Comparison of ENCODE assay signal across 13 cellular contexts in the genomic region with DNA sequence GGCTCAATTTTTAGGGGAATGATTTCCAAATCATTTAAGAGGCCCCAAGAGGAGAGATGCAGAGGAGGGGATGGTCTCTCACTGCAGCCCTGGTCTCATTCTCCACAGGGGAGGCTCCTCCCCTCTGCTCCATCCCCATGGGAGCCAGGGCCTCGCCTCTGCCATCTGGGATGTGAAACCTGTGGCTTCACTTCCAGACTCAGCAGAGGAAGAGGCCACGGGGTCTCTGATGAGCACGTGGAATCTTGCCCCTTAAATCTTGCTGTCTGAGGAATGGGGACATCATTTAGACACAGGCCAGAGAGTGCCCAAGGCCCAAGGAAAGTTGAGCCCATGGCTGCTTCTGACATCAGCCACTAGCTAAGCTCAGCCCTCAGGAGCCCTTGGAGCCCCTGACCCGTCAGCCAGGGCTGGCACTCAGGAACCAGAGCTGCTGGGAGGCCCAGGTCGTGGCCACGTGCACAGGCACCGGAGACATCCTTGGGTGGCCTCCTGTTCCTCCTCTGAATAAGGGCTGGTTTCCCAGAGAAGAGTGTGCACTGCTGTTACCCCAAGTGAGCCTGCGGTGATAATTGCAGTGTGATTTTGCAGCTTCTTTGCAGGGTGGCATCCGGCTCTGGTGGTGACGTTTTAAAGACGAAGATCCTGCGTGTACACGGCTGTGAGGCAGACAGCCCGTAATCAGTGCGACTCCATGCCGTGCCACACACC. TPM values are rescaled to one million over a fixed set of nuclear protein-coding genes. Genes with fewer than 3 reads are reported as not detected.
DNase-seq lines count a peak whose midpoint lies in the region; ATAC-seq and TF ChIP-seq lines count a peak whose summit lies in the region.
"Had no signal": no experiment of that assay in that cellular context is flagged by ENCODE, and none has a peak within 500 bp of the region (broad histone marks: within the 10 kb centered on the region; RNA-seq: fewer than 3 reads in every experiment).

No MANE protein-coding gene starts in this region.

- TF ChIP-seq CTCF in BE2C (IDR thresholded peaks at IDR 0.05; ENCODE audit: low read depth, low read length) (no peak), neural progenitor cell (IDR thresholded peaks at IDR 0.05) (no peak)
- no peak for TF ChIP-seq CTCF in CD4-positive, alpha-beta T cell (IDR thresholded peaks at IDR 0.05)

- peaks cover 6% of the 10 kb centered on the region for H3K4me1 ChIP-seq in BE2C
- H3K4me1 ChIP-seq in neural progenitor cell = no peaks in the 10 kb centered on the region

- H3K4me2 ChIP-seq in neural progenitor cell = no peak overlapping the region

- H3K36me3 Mint-ChIP-seq in CD4-positive, alpha-beta T cell (ENCODE audit: low read depth) = no peaks in the 10 kb centered on the region
- H3K36me3 Mint-ChIP-seq in activated CD4-positive, alpha-beta memory T cell treated with anti-CD3 and anti-CD28 coated beads for 36 hours = no peaks in the 10 kb centered on the region
- no peaks in the 10 kb centered on the region for H3K36me3 Mint-ChIP-seq in neural progenitor cell
- H3K36me3 Mint-ChIP-seq: CD4-positive, CD25-positive, alpha-beta regulatory T cell had no signal

- H3F3A ChIP-seq in neural progenitor cell (ENCODE audit: low read depth) = no peaks in the 10 kb centered on the region

- H3K4me3 ChIP-seq in BE2C (ENCODE audit: low read depth, low read length) = no peak overlapping the region
- H3K4me3 ChIP-seq in neural progenitor cell = no peak overlapping the region
- H3K4me3 ChIP-seq: gastroesophageal sphincter had no signal

- DNase-seq in BE2C (peak; percentile 57), neural progenitor cell (ENCODE audit: low spot score) (no peak), activated gamma-delta T cell treated with Interleukin-2 at 50 U/mL for 16 hours (no peak), DMS79 (lab: John Stamatoyannopoulos, UW) (no peak)
- peak in 2 of 10 experiments; percentile 12 to 48 for DNase-seq in CD4-positive, alpha-beta T cell
- DNase-seq in activated CD4-positive, alpha-beta memory T cell treated with anti-CD3 and anti-CD28 coated beads for 36 hours = peak; percentile 16
- DNase-seq: CD4-positive, CD25-positive, alpha-beta regulatory T cell; midbrain had no signal

- H3K9ac ChIP-seq in neural progenitor cell = no peak overlapping the region

- peak overlapping the region; percentile 63 for H3K27ac Mint-ChIP-seq in CD4-positive, alpha-beta T cell
- no peak overlapping the region for H3K27ac Mint-ChIP-seq in activated CD4-positive, alpha-beta memory T cell treated with anti-CD3 and anti-CD28 coated beads for 36 hours
- H3K27ac Mint-ChIP-seq in neural progenitor cell = peak overlapping the region; percentile 39
- H3K27ac Mint-ChIP-seq: stimulated activated naive CD8-positive, alpha-beta T cell treated with anti-CD3 and anti-CD28 coated beads, Interleukin-15, Interleukin-2, amounts not matched to agents 100 ng/mL and 50 ng/mL, for 24 hours had no signal

- H3K9me3 ChIP-seq in BE2C (no peaks in the 10 kb centered on the region), neural progenitor cell (ENCODE audit: low read depth) (no peaks in the 10 kb centered on the region)
- no peaks in the 10 kb centered on the region for H3K9me3 ChIP-seq in CD4-positive, alpha-beta T cell (ENCODE audit: control insufficient read depth, low read length)
- H3K9me3 ChIP-seq: gastroesophageal sphincter had no signal

- CTCF ChIA-PET in CD4-positive, alpha-beta T cell (lab: Charles Lee) = no interaction called here
- CTCF ChIA-PET in activated CD4-positive, alpha-beta memory T cell treated with anti-CD3 and anti-CD28 coated beads for 36 hours (lab: Charles Lee) = no interaction called here

- no peaks in the 10 kb centered on the region for H3K36me3 ChIP-seq in BE2C
- H3K36me3 ChIP-seq in neural progenitor cell = no peaks in the 10 kb centered on the region
- H3K36me3 ChIP-seq: gastroesophageal sphincter had no signal

- H3K27me3 Mint-ChIP-seq in CD4-positive, alpha-beta T cell = no peaks in the 10 kb centered on the region
- H3K27me3 Mint-ChIP-seq in activated CD4-positive, alpha-beta memory T cell treated with anti-CD3 and anti-CD28 coated beads for 36 hours = no peaks in the 10 kb centered on the region
- H3K27me3 Mint-ChIP-seq in neural progenitor cell (ENCODE audit: insufficient read depth, low read depth) = peaks cover 5% of the 10 kb centered on the region
- H3K27me3 Mint-ChIP-seq: stimulated activated naive CD8-positive, alpha-beta T cell treated with anti-CD3 and anti-CD28 coated beads, Interleukin-15, Interleukin-2, amounts not matched to agents 100 ng/mL and 50 ng/mL, for 24 hours had no signal

- H3K4me1 Mint-ChIP-seq in CD4-positive, alpha-beta T cell (ENCODE audit: low read depth) = peaks cover 12% of the 10 kb centered on the region
- H3K4me1 Mint-ChIP-seq in activated CD4-positive, alpha-beta memory T cell treated with anti-CD3 and anti-CD28 coated beads for 36 hours (ENCODE audit: low read depth) = no peaks in the 10 kb centered on the region
- H3K4me1 Mint-ChIP-seq in neural progenitor cell = peaks cover 33% of the 10 kb centered on the region

- H4K20me1 ChIP-seq in neural progenitor cell (ENCODE audit: low read depth) = no peaks in the 10 kb centered on the region

- no peak overlapping the region for H2AFZ ChIP-seq in neural progenitor cell (replicated peaks)

- peak; percentile 95 for ATAC-seq in CD4-positive, alpha-beta T cell (ENCODE audit: poor library complexity)
- ATAC-seq in GM21576 (IDR thresholded peaks at IDR 0.05; ENCODE audit: unreplicated experiment) = no peak
- ATAC-seq: gastroesophageal sphincter, HepG2 had no signal

- no peak overlapping the region for H3K27ac ChIP-seq in CD4-positive, alpha-beta T cell (ENCODE audit: low read depth, low read length)
- H3K27ac ChIP-seq in neural progenitor cell = no peak overlapping the region

- H3K79me2 ChIP-seq in neural progenitor cell (ENCODE audit: low read depth) = no peaks in the 10 kb centered on the region

- no peaks in the 10 kb centered on the region for H3K9me3 Mint-ChIP-seq in CD4-positive, alpha-beta T cell
- no peaks in the 10 kb centered on the region for H3K9me3 Mint-ChIP-seq in activated CD4-positive, alpha-beta memory T cell treated with anti-CD3 and anti-CD28 coated beads for 36 hours
- H3K9me3 Mint-ChIP-seq in neural progenitor cell = no peaks in the 10 kb centered on the region
- H3K9me3 Mint-ChIP-seq: stimulated activated naive CD8-positive, alpha-beta T cell treated with anti-CD3 and anti-CD28 coated beads, Interleukin-15, Interleukin-2, amounts not matched to agents 100 ng/mL and 50 ng/mL, for 24 hours had no signal

- H3K27me3 ChIP-seq in BE2C (no peaks in the 10 kb centered on the region), neural progenitor cell (no peaks in the 10 kb centered on the region)
- H3K27me3 ChIP-seq in CD4-positive, alpha-beta T cell (ENCODE audit: control insufficient read depth, insufficient read depth, low read length) = no peaks in the 10 kb centered on the region
- H3K27me3 ChIP-seq: gastroesophageal sphincter had no signal

- H3K4me3 Mint-ChIP-seq in CD4-positive, alpha-beta T cell = peak overlapping the region; percentile 13
- H3K4me3 Mint-ChIP-seq in activated CD4-positive, alpha-beta memory T cell treated with anti-CD3 and anti-CD28 coated beads for 36 hours = no peak overlapping the region
- no peak overlapping the region for H3K4me3 Mint-ChIP-seq in neural progenitor cell
- H3K4me3 Mint-ChIP-seq: CD4-positive, CD25-positive, alpha-beta regulatory T cell; stimulated activated naive CD8-positive, alpha-beta T cell treated with anti-CD3 and anti-CD28 coated beads, Interleukin-15, Interleukin-2, amounts not matched to agents 100 ng/mL and 50 ng/mL, for 24 hours had no signal

- POLR2A ChIA-PET in CD4-positive, alpha-beta T cell (lab: Charles Lee) = no interaction called here
- POLR2A ChIA-PET in activated CD4-positive, alpha-beta memory T cell treated with anti-CD3 and anti-CD28 coated beads for 36 hours (lab: Charles Lee) = no interaction called here

- intact Hi-C loops in CD4-positive, alpha-beta T cell (cut with DNase I, micrococcal nuclease) = no loop called here
- intact Hi-C loops in activated CD4-positive, alpha-beta memory T cell treated with anti-CD3 and anti-CD28 coated beads for 36 hours (cut with micrococcal nuclease) = no loop called here

RNA-seq across cellular contexts. Expression of a gene that starts 50.5 kb away (rescaled TPM):
- 0.54 TPM for polyA plus RNA-seq in BE2C (2012; ENCODE audit: insufficient read depth, insufficient read length, low read depth)
- under 1 TPM; 0.59 to 0.80 TPM for total RNA-seq in CD4-positive, alpha-beta T cell
- total RNA-seq in activated CD4-positive, alpha-beta memory T cell treated with anti-CD3 and anti-CD28 coated beads for 36 hours = under 1 TPM; 0.55 to 0.56 TPM
- total RNA-seq in neural progenitor cell (ENCODE audit: low replicate concordance) = 0.92 and 3.1 TPM in 2 replicates
- total RNA-seq: CD4-positive, CD25-positive, alpha-beta regulatory T cell; endothelial cell of umbilical vein; HepG2 had no signal
- polyA plus RNA-seq: CD4-positive, CD25-positive, alpha-beta regulatory T cell; endothelial cell of umbilical vein; HepG2 had no signal

Comparison
In these comparisons a context has a peak if more than half of its experiments do, and no peak if none do; other contexts are left out.
1. DNase-seq: peak in BE2C (single experiment) and activated CD4-positive, alpha-beta memory T cell treated with anti-CD3 and anti-CD28 coated beads for 36 hours (single experiment); none in neural progenitor cell (single experiment), activated gamma-delta T cell treated with Interleukin-2 at 50 U/mL for 16 hours (single experiment) and DMS79 (single experiment).